Comparison of ENCODE assay signal across 37 cellular contexts in the genomic region with DNA sequence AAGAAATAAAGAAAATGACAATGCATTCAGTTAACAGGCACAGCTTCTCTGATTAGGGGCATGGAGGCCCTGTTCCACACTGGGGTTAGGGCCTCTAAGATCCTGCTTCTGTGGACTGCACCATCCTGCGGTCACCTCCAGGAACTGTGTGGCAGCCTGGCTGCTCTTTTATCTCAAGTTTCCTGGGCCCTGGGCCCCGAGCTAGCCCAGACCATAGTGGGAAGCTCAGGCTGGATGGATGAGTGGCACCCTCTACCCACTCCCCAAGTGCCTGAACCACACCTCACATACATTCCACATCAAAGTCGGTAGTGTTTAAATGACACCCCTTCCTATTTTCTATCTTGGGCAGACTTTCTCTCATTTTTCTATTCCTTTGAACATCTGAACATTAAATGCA.
"Had no signal": no experiment of that assay in that cellular context is flagged by ENCODE, and none has a peak within 500 bp of the region (broad histone marks: within the 10 kb centered on the region; RNA-seq: fewer than 3 reads in every experiment).

No MANE protein-coding gene starts in this region.

- H3K27ac Mint-ChIP-seq: activated B cell treated with CpG ODN at 0.5 μM for 24 hours; activated CD4-positive, alpha-beta memory T cell treated with anti-CD3 and anti-CD28 coated beads for 36 hours; activated CD4-positive, alpha-beta T cell treated with anti-CD3 and anti-CD28 coated beads, Interleukin-2, amount 10 ng/mL, durations not matched to agents 24 days and 14 days; activated CD8-positive, alpha-beta T cell treated with anti-CD3 and anti-CD28 coated beads for 36 hours; activated naive CD4-positive, alpha-beta T cell treated with anti-CD3 and anti-CD28 coated beads for 36 hours; activated naive CD4-positive, alpha-beta T cell treated with anti-CD3 and anti-CD28 coated beads, Interleukin-2, amount 50 U/mL, for 72 hours; activated naive CD8-positive, alpha-beta T cell treated with anti-CD3 and anti-CD28 coated beads for 36 hours; activated T-cell treated with anti-CD3 and anti-CD28 coated beads, Interleukin-2, amount 50 U/mL, for 72 hours; activated T-helper 1 cell treated with anti-CD3 and anti-CD28 coated beads, Interleukin-12 subunit alpha, Interleukin-12 subunit beta, Interleukin-2, Interleukin-4 antibody, amounts not matched to agents 30 ng/mL and 10 ng/mL and 1 ng/mL, durations not matched to agents 14 hours and 24 hours and 36 hours; activated T-helper 17 cell treated with anti-CD3 and anti-CD28 coated beads, Interleukin-2, amount 50 U/mL, for 72 hours; T-helper 1 cell treated with Interleukin-12 subunit alpha and Interleukin-12 subunit beta and Interleukin-4 antibody, amounts not matched to agents 30 μg/mL and 1 μg/mL, for 36 hours; T-helper 2 cell treated with Interferon-gamma antibody and Interleukin-4, amounts not matched to agents 5 μg/mL and 100 μg/mL, for 36 hours had no signal

- H3K4me1 ChIP-seq: adrenal gland, body of pancreas, breast epithelium had no signal

- H3K9me3 Mint-ChIP-seq: activated B cell treated with CpG ODN at 0.5 μM for 24 hours; activated CD4-positive, alpha-beta memory T cell treated with anti-CD3 and anti-CD28 coated beads for 36 hours; activated CD4-positive, alpha-beta T cell treated with anti-CD3 and anti-CD28 coated beads, Interleukin-2, amount 10 ng/mL, durations not matched to agents 24 days and 14 days; activated CD8-positive, alpha-beta T cell treated with anti-CD3 and anti-CD28 coated beads for 36 hours; activated naive CD4-positive, alpha-beta T cell treated with anti-CD3 and anti-CD28 coated beads for 36 hours; activated naive CD8-positive, alpha-beta T cell treated with anti-CD3 and anti-CD28 coated beads for 36 hours; activated T-helper 1 cell treated with anti-CD3 and anti-CD28 coated beads, Interleukin-12 subunit alpha, Interleukin-12 subunit beta, Interleukin-2, Interleukin-4 antibody, amounts not matched to agents 30 ng/mL and 10 ng/mL and 1 ng/mL, durations not matched to agents 14 hours and 24 hours and 36 hours; activated T-helper 17 cell treated with anti-CD3 and anti-CD28 coated beads, Interleukin-2, amount 50 U/mL, for 72 hours; T-helper 1 cell treated with Interleukin-12 subunit alpha and Interleukin-12 subunit beta and Interleukin-4 antibody, amounts not matched to agents 30 μg/mL and 1 μg/mL, for 36 hours; T-helper 2 cell treated with Interferon-gamma antibody and Interleukin-4, amounts not matched to agents 5 μg/mL and 100 μg/mL, for 36 hours had no signal

- H3K4me1 Mint-ChIP-seq: activated B cell treated with CpG ODN at 0.5 μM for 24 hours; activated CD4-positive, alpha-beta T cell treated with anti-CD3 and anti-CD28 coated beads, Interleukin-2, amount 10 ng/mL, durations not matched to agents 24 days and 14 days; activated naive CD8-positive, alpha-beta T cell treated with anti-CD3 and anti-CD28 coated beads for 36 hours; activated T-helper 17 cell treated with anti-CD3 and anti-CD28 coated beads, Interleukin-2, amount 50 U/mL, for 72 hours had no signal

- DNase-seq: activated B cell treated with CpG ODN at 0.5 μM for 24 hours; activated CD4-positive, alpha-beta memory T cell treated with anti-CD3 and anti-CD28 coated beads for 36 hours; activated CD4-positive, alpha-beta T cell treated with anti-CD3 and anti-CD28 coated beads for 4 hours; activated CD4-positive, alpha-beta T cell treated with anti-CD3 and anti-CD28 coated beads, Interleukin-2, amount 50 U/mL, for 1 hour; activated CD4-positive, alpha-beta T cell treated with anti-CD3 and anti-CD28 coated beads, Interleukin-2, amount 50 U/mL, for 4 hours; activated CD4-positive, CD25-positive, alpha-beta regulatory T cell treated with anti-CD3 and anti-CD28 coated beads, Interleukin-2, amount 50 U/mL, for 72 hours; activated CD8-positive, alpha-beta memory T cell treated with anti-CD3 and anti-CD28 coated beads, Interleukin-2, amount 50 U/mL, for 4 hours; activated CD8-positive, alpha-beta T cell treated with anti-CD3 and anti-CD28 coated beads for 36 hours; activated effector memory CD4-positive, alpha-beta T cell treated with anti-CD3 and anti-CD28 coated beads, Interleukin-2, amount 50 U/mL, for 16 hours; activated gamma-delta T cell treated with Interleukin-2 at 50 U/mL for 16 hours; activated naive CD4-positive, alpha-beta T cell; activated naive CD4-positive, alpha-beta T cell treated with anti-CD3 and anti-CD28 coated beads for 36 hours; activated naive CD4-positive, alpha-beta T cell treated with anti-CD3 and anti-CD28 coated beads, Interleukin-2, amount 50 U/mL, for 16 hours; activated naive CD8-positive, alpha-beta T cell treated with anti-CD3 and anti-CD28 coated beads for 36 hours; activated T-cell treated with anti-CD3 and anti-CD28 coated beads for 4 hours; activated T-cell treated with anti-CD3 and anti-CD28 coated beads, Interleukin-2, amount 50 U/mL, for 1 hour; activated T-cell treated with anti-CD3 and anti-CD28 coated beads, Interleukin-2, amount 50 U/mL, for 4 hours; activated T-cell treated with anti-CD3 and anti-CD28 coated beads, Interleukin-2, amount 50 U/mL, for 72 hours; adrenal gland; amniotic stem cell; aorta; body of pancreas; brain microvascular endothelial cell; central memory CD4-positive, alpha-beta T cell; T-helper 1 cell; T-helper 2 cell; T-helper 9 cell had no signal

- H3K4me3 ChIP-seq: adrenal gland, body of pancreas, breast epithelium had no signal

- H3K27me3 Mint-ChIP-seq: activated B cell treated with CpG ODN at 0.5 μM for 24 hours; activated CD4-positive, alpha-beta memory T cell treated with anti-CD3 and anti-CD28 coated beads for 36 hours; activated CD4-positive, alpha-beta T cell treated with anti-CD3 and anti-CD28 coated beads, Interleukin-2, amount 10 ng/mL, durations not matched to agents 24 days and 14 days; activated naive CD8-positive, alpha-beta T cell treated with anti-CD3 and anti-CD28 coated beads for 36 hours; activated T-helper 17 cell treated with anti-CD3 and anti-CD28 coated beads, Interleukin-2, amount 50 U/mL, for 72 hours had no signal

- H3K27ac ChIP-seq: adrenal gland, body of pancreas, brain microvascular endothelial cell, breast epithelium, VCaP had no signal

- H3K4me3 Mint-ChIP-seq: activated B cell treated with CpG ODN at 0.5 μM for 24 hours; activated CD4-positive, alpha-beta memory T cell treated with anti-CD3 and anti-CD28 coated beads for 36 hours; activated CD4-positive, alpha-beta T cell treated with anti-CD3 and anti-CD28 coated beads, Interleukin-2, amount 10 ng/mL, durations not matched to agents 24 days and 14 days; activated CD8-positive, alpha-beta T cell treated with anti-CD3 and anti-CD28 coated beads for 36 hours; activated naive CD4-positive, alpha-beta T cell treated with anti-CD3 and anti-CD28 coated beads for 36 hours; activated naive CD8-positive, alpha-beta T cell treated with anti-CD3 and anti-CD28 coated beads for 36 hours; activated T-cell treated with anti-CD3 and anti-CD28 coated beads, Interleukin-2, amount 50 U/mL, for 4 hours; activated T-cell treated with anti-CD3 and anti-CD28 coated beads, Interleukin-2, amount 50 U/mL, for 72 hours; activated T-helper 1 cell treated with anti-CD3 and anti-CD28 coated beads, Interleukin-12 subunit alpha, Interleukin-12 subunit beta, Interleukin-2, Interleukin-4 antibody, amounts not matched to agents 30 ng/mL and 10 ng/mL and 1 ng/mL, durations not matched to agents 14 hours and 24 hours and 36 hours; activated T-helper 17 cell treated with anti-CD3 and anti-CD28 coated beads, Interleukin-2, amount 50 U/mL, for 72 hours; T-helper 1 cell treated with Interleukin-12 subunit alpha and Interleukin-12 subunit beta and Interleukin-4 antibody, amounts not matched to agents 30 μg/mL and 1 μg/mL, for 36 hours; T-helper 2 cell treated with Interferon-gamma antibody and Interleukin-4, amounts not matched to agents 5 μg/mL and 100 μg/mL, for 36 hours had no signal

- ATAC-seq: activated CD8-positive, alpha-beta T cell treated with anti-CD3 and anti-CD28 coated beads for 36 hours; activated naive CD4-positive, alpha-beta T cell treated with anti-CD3 and anti-CD28 coated beads, Interleukin-2, amount 50 U/mL, for 72 hours; activated T-cell treated with anti-CD3 and anti-CD28 coated beads, Interleukin-2, amount 50 U/mL, for 4 hours; activated T-cell treated with anti-CD3 and anti-CD28 coated beads, Interleukin-2, amount 50 U/mL, for 72 hours; activated T-helper 17 cell treated with anti-CD3 and anti-CD28 coated beads, Interleukin-2, amount 50 U/mL, for 72 hours; body of pancreas had no signal

- H3K9me3 ChIP-seq: adrenal gland, body of pancreas had no signal

- FAIRE-seq: astrocyte, TTC549 had no signal

- H3K36me3 ChIP-seq: adrenal gland, brain microvascular endothelial cell, breast epithelium had no signal

- H3K27me3 ChIP-seq: adrenal gland, body of pancreas, brain microvascular endothelial cell, breast epithelium had no signal
